In genomic region chr12:61513972-61514371, GRCh38 we compare ENCODE assay signal across 26 cellular contexts.
DNase-seq lines count a peak whose midpoint lies in the region.
"Had no signal": no experiment of that assay in that cellular context is flagged by ENCODE, and none has a peak within 500 bp of the region (broad histone marks: within the 10 kb centered on the region; RNA-seq: fewer than 3 reads in every experiment).

No MANE protein-coding gene starts in this region.

- no peaks in the 10 kb centered on the region for H3K79me1 ChIP-seq in neuronal stem cell (ENCODE audit: low read depth, low read length)

- H3K9me2 ChIP-seq in Karpas-422 (replicated peaks; ENCODE audit: insufficient read depth, low read length) = no peaks in the 10 kb centered on the region

- H4K20me1 ChIP-seq in Karpas-422 (ENCODE audit: insufficient read depth, low read depth, low read length) = no peaks in the 10 kb centered on the region

- no peak overlapping the region for H2AK5ac ChIP-seq in neuronal stem cell (ENCODE audit: low read depth, low read length)

- H3K14ac ChIP-seq in neuronal stem cell (ENCODE audit: low read length) = no peak overlapping the region

- H3K4me3 ChIP-seq in SK-N-MC (peak overlapping the region; percentile 32; the same call in 1 of the 2 replicates), neuronal stem cell (ENCODE audit: low read length in 2 of 2) (no peak overlapping the region), Karpas-422 (ENCODE audit: low read length) (no peak overlapping the region)
- H3K4me3 ChIP-seq in CD4-positive, alpha-beta memory T cell (ENCODE audit: low read length in 2 of 2) = no peak overlapping the region
- H3K4me3 ChIP-seq: PC-9, SJSA1 had no signal

- POLR2A ChIA-PET in CD4-positive, alpha-beta memory T cell (lab: Charles Lee; ENCODE audit: partially characterized antibody) = no interaction called here

- H4K91ac ChIP-seq in neuronal stem cell (ENCODE audit: low read depth, low read length, poor library complexity) = no peak overlapping the region

- no peaks in the 10 kb centered on the region for H3K4me1 Mint-ChIP-seq in CD4-positive, alpha-beta memory T cell
- H3K4me1 Mint-ChIP-seq: CD14-positive monocyte had no signal

- H3K9me3 Mint-ChIP-seq in CD4-positive, alpha-beta memory T cell = peaks cover 0 to 3% (median 0%) of the 10 kb centered on the region in 8 donors
- H3K9me3 Mint-ChIP-seq: H9 had no signal

- no peak overlapping the region for H2BK5ac ChIP-seq in neuronal stem cell (ENCODE audit: low read length)

- H3K4me1 ChIP-seq in neuronal stem cell (ENCODE audit: control insufficient read depth in 2 of 2, insufficient read depth in 1 of 2, low read depth in 1 of 2, low read length in 2 of 2) (peaks cover 3 to 10% of the 10 kb centered on the region in 2 donors), Karpas-422 (ENCODE audit: low read length) (no peaks in the 10 kb centered on the region)
- no peaks in the 10 kb centered on the region for H3K4me1 ChIP-seq in CD4-positive, alpha-beta memory T cell (ENCODE audit: insufficient read depth, low read length)
- H3K4me1 ChIP-seq: BE2C, SJSA1 had no signal

- no peak overlapping the region for H3K27ac Mint-ChIP-seq in CD4-positive, alpha-beta memory T cell
- H3K27ac Mint-ChIP-seq: CD14-positive monocyte, H9 had no signal

- H3K27me3 ChIP-seq in neuronal stem cell (ENCODE audit: control insufficient read depth in 3 of 3, insufficient read depth in 3 of 3, low read depth in 1 of 3, low read length in 3 of 3) (no peaks in the 10 kb centered on the region), Karpas-422 (ENCODE audit: low read length) (no peaks in the 10 kb centered on the region)
- no peaks in the 10 kb centered on the region for H3K27me3 ChIP-seq in CD4-positive, alpha-beta memory T cell (ENCODE audit: insufficient read depth, low read length)
- H3K27me3 ChIP-seq: BE2C, SJSA1 had no signal

- H3K18ac ChIP-seq in neuronal stem cell (ENCODE audit: low read length) = no peak overlapping the region

- H3K9me3 ChIP-seq in SK-N-MC (ENCODE audit: low read depth, low read length) (no peaks in the 10 kb centered on the region), neuronal stem cell (replicated peaks in 1 of 2; ENCODE audit: control insufficient read depth in 2 of 2, insufficient read depth in 1 of 2, low read depth in 1 of 2, low read length in 2 of 2) (no peaks in the 10 kb centered on the region), Karpas-422 (ENCODE audit: low read length) (no peaks in the 10 kb centered on the region)
- no peaks in the 10 kb centered on the region for H3K9me3 ChIP-seq in CD4-positive, alpha-beta memory T cell (ENCODE audit: control insufficient read depth in 1 of 2, low read length in 2 of 2)
- H3K9me3 ChIP-seq: BE2C, SJSA1 had no signal

- H3K4me3 Mint-ChIP-seq in CD4-positive, alpha-beta memory T cell = no peak overlapping the region
- H3K4me3 Mint-ChIP-seq: CD14-positive monocyte, H9 had no signal

- DNase-seq in NCI-H1417 (lab: John Stamatoyannopoulos, UW) (peak in 2 of 3 experiments; percentile 22 to 97), NCI-H1417 treated with DMSO at 0.1 percent for 48 hours (lab: John Stamatoyannopoulos, UW) (no peak), NCI-H187 (lab: John Stamatoyannopoulos, UW) (peak; percentile 66 to 78), SK-N-MC (ENCODE audit: low read depth, low spot score) (peak; percentile 12), neuronal stem cell (ENCODE audit: low spot score) (no peak), Karpas-422 (no peak), HT-29 (ENCODE audit: low spot score) (no peak)
- no peak for DNase-seq in CD4-positive, alpha-beta memory T cell
- DNase-seq: BE2C; DMS153; H9; IMR-90; KG1; NCI-H1048; NCI-H1436; NCI-H1930; NCI-H2171; NCI-H345; NCI-H524 treated with DMSO at 0.1 percent for 48 hours; NCI-H774; NK-92 treated with Interleukin-12 subunit alpha and Interleukin-12 subunit beta, amount 100 ng/mL, for 24 hours; PC-9; T-helper 1 cell had no signal

- no peak overlapping the region for H3K4ac ChIP-seq in neuronal stem cell (ENCODE audit: low read length)

- no CpG with 5 or more reads among the region's 7 CpGs for WGBS in neuronal stem cell (ENCODE audit: extremely low coverage in 2 of 2, insufficient read length in 2 of 2, insufficient replicate concordance in 1 of 2), 2 donors

- H3K27ac ChIP-seq in SK-N-MC = no peak overlapping the region
- H3K27ac ChIP-seq in neuronal stem cell (replicated peaks; ENCODE audit: low read length) = no peak overlapping the region
- no peak overlapping the region for H3K27ac ChIP-seq in CD4-positive, alpha-beta memory T cell (ENCODE audit: low read depth, low read length)
- H3K27ac ChIP-seq in Karpas-422 (ENCODE audit: low read length) = no peak overlapping the region
- H3K27ac ChIP-seq: 22Rv1, PC-9, SJSA1 had no signal

- H3K36me3 ChIP-seq in SK-N-MC (ENCODE audit: insufficient read depth, low read length) (no peaks in the 10 kb centered on the region), neuronal stem cell (replicated peaks in 1 of 2; ENCODE audit: control insufficient read depth in 2 of 2, insufficient read depth in 2 of 2, low read length in 2 of 2) (no peaks in the 10 kb centered on the region), Karpas-422 (ENCODE audit: insufficient read depth, low read length) (no peaks in the 10 kb centered on the region)
- no peaks in the 10 kb centered on the region for H3K36me3 ChIP-seq in CD4-positive, alpha-beta memory T cell (ENCODE audit: insufficient read depth, low read length)
- H3K36me3 ChIP-seq: BE2C, SJSA1 had no signal

- H3K23ac ChIP-seq in neuronal stem cell (ENCODE audit: low read depth, low read length, poor library complexity) = no peak overlapping the region

- H4K8ac ChIP-seq in neuronal stem cell (ENCODE audit: low read depth, low read length) = no peak overlapping the region

- CTCF ChIA-PET in CD4-positive, alpha-beta memory T cell (lab: Charles Lee; ENCODE audit: partially characterized antibody) = no interaction called here

- no peak overlapping the region for H2BK120ac ChIP-seq in neuronal stem cell (ENCODE audit: low read depth, low read length)

- no peak overlapping the region for H2BK12ac ChIP-seq in neuronal stem cell (ENCODE audit: low read length)

- no peak overlapping the region for H3K9ac ChIP-seq in SK-N-MC (ENCODE audit: insufficient read length)
- H3K9ac ChIP-seq in neuronal stem cell (ENCODE audit: low read depth, low read length, poor library complexity) = no peak overlapping the region
- H3K9ac ChIP-seq in Karpas-422 (ENCODE audit: low read length) = no peak overlapping the region

- no peaks in the 10 kb centered on the region for H3K79me2 ChIP-seq in Karpas-422 (ENCODE audit: low read length)

- no peak overlapping the region for H3K4me2 ChIP-seq in neuronal stem cell (ENCODE audit: insufficient read depth, low read length, poor library complexity, severe bottlenecking)
- H3K4me2 ChIP-seq in Karpas-422 (ENCODE audit: low read depth, low read length, poor library complexity, severe bottlenecking) = no peak overlapping the region
- H3K4me2 ChIP-seq: PC-9 had no signal

- no peak overlapping the region for H2BK15ac ChIP-seq in neuronal stem cell (ENCODE audit: low read length)

- peaks cover 0 to 1% of the 10 kb centered on the region in 2 donors for H3K27me3 Mint-ChIP-seq in CD4-positive, alpha-beta memory T cell

- H2AFZ ChIP-seq in neuronal stem cell (ENCODE audit: low read length) (peak overlapping the region; percentile 70), Karpas-422 (ENCODE audit: low read length) (no peak overlapping the region)
- H2AFZ ChIP-seq: PC-9 had no signal

- H3K36me3 Mint-ChIP-seq in CD4-positive, alpha-beta memory T cell = no peaks in the 10 kb centered on the region
- H3K36me3 Mint-ChIP-seq: CD14-positive monocyte had no signal

- intact Hi-C loops in CD4-positive, alpha-beta memory T cell (cut with micrococcal nuclease) = no loop called here

Comparison
In these comparisons a context has a peak if more than half of its experiments do, and no peak if none do; other contexts are left out.
1. DNase-seq: peak in NCI-H1417 (2 of 3), NCI-H187 (2 of 2) and SK-N-MC (single experiment); none in NCI-H1417 treated with DMSO at 0.1 percent for 48 hours (single experiment), neuronal stem cell (single experiment), CD4-positive, alpha-beta memory T cell (0 of 5), Karpas-422 (single experiment) and HT-29 (single experiment).